ENCODE assay signal across 8 cellular contexts in genomic region chr12:56766535-56766934, GRCh38. TPM values are rescaled to one million over a fixed set of nuclear protein-coding genes. Genes with fewer than 3 reads are reported as not detected.
DNase-seq lines count a peak whose midpoint lies in the region; ATAC-seq lines count a peak whose summit lies in the region.

No MANE protein-coding gene starts in this region.

- H3K9me3 Mint-ChIP-seq in naive thymus-derived CD4-positive, alpha-beta T cell, result no peaks in the 10 kb centered on the region
- no peaks in the 10 kb centered on the region for H3K9me3 Mint-ChIP-seq in activated T-helper 1 cell treated with anti-CD3 and anti-CD28 coated beads, Interleukin-12 subunit alpha, Interleukin-12 subunit beta, Interleukin-2, Interleukin-4 antibody, amounts not matched to agents 30 ng/mL and 10 ng/mL and 1 ng/mL, durations not matched to agents 14 hours and 24 hours and 36 hours
- H3K9me3 Mint-ChIP-seq in activated T-cell treated with anti-CD3 and anti-CD28 coated beads, Interleukin-2, amount 50 U/mL, for 4 hours, result no peaks in the 10 kb centered on the region

- H3K4me1 ChIP-seq in naive thymus-derived CD4-positive, alpha-beta T cell (ENCODE audit: control insufficient read depth in 2 of 2, insufficient read depth in 2 of 2, low read length in 2 of 2), result no peaks in the 10 kb centered on the region

- CTCF ChIA-PET in naive thymus-derived CD4-positive, alpha-beta T cell (lab: Charles Lee), result no interaction called here

- H3K4me3 ChIP-seq in naive thymus-derived CD4-positive, alpha-beta T cell (ENCODE audit: low read length), result no peak overlapping the region

- H3K27ac ChIP-seq in naive thymus-derived CD4-positive, alpha-beta T cell (ENCODE audit: low read depth, low read length), result no peak overlapping the region

- no peaks in the 10 kb centered on the region for H3K36me3 ChIP-seq in naive thymus-derived CD4-positive, alpha-beta T cell (ENCODE audit: control insufficient read depth in 2 of 3, insufficient read depth in 3 of 3, low read length in 3 of 3)

- H3K27me3 ChIP-seq in naive thymus-derived CD4-positive, alpha-beta T cell (ENCODE audit: control insufficient read depth in 2 of 2, insufficient read depth in 2 of 2, low read length in 2 of 2), result no peaks in the 10 kb centered on the region

- DNase-seq in KBM-7 (peak; percentile 54), retina (no peak), HuH-7.5 (ENCODE audit: low spot score) (no peak)
- DNase-seq in naive thymus-derived CD4-positive, alpha-beta T cell, result no peak
- DNase-seq in activated T-helper 1 cell treated with anti-CD3 and anti-CD28 coated beads, Interleukin-12 subunit alpha, Interleukin-12 subunit beta, Interleukin-2, Interleukin-4 antibody, amounts not matched to agents 30 ng/mL and 10 ng/mL and 1 ng/mL, durations not matched to agents 14 hours and 24 hours and 36 hours (ENCODE audit: low spot score), result no peak
- DNase-seq in activated T-cell treated with anti-CD3 and anti-CD28 coated beads, Interleukin-2, amount 50 U/mL, for 4 hours, result no peak

- H3K27ac Mint-ChIP-seq in naive thymus-derived CD4-positive, alpha-beta T cell, result no peak overlapping the region
- H3K27ac Mint-ChIP-seq in activated T-helper 1 cell treated with anti-CD3 and anti-CD28 coated beads, Interleukin-12 subunit alpha, Interleukin-12 subunit beta, Interleukin-2, Interleukin-4 antibody, amounts not matched to agents 30 ng/mL and 10 ng/mL and 1 ng/mL, durations not matched to agents 14 hours and 24 hours and 36 hours, result no peak overlapping the region

- in situ Hi-C loops in KBM-7 (cut with MboI; ENCODE audit: low pct_unique_long_range_greater_than_20kb, low sequenced_read_pairs), result loop anchor here (10.0 kb wide), 1 partner anchor 238 kb away; the partner anchor contains the start of gene ZBTB39

- peaks cover 0 to 8% (median 0%) of the 10 kb centered on the region in 7 donors for H3K4me1 Mint-ChIP-seq in naive thymus-derived CD4-positive, alpha-beta T cell
- H3K4me1 Mint-ChIP-seq in activated T-helper 1 cell treated with anti-CD3 and anti-CD28 coated beads, Interleukin-12 subunit alpha, Interleukin-12 subunit beta, Interleukin-2, Interleukin-4 antibody, amounts not matched to agents 30 ng/mL and 10 ng/mL and 1 ng/mL, durations not matched to agents 14 hours and 24 hours and 36 hours (ENCODE audit: low read depth), result no peaks in the 10 kb centered on the region
- H3K4me1 Mint-ChIP-seq in activated T-cell treated with anti-CD3 and anti-CD28 coated beads, Interleukin-2, amount 50 U/mL, for 4 hours (ENCODE audit: low read depth), result no peaks in the 10 kb centered on the region

- H3K9me3 ChIP-seq in naive thymus-derived CD4-positive, alpha-beta T cell (ENCODE audit: control insufficient read depth in 2 of 3, low read length in 3 of 3), result no peaks in the 10 kb centered on the region

- ATAC-seq in GM18909 (IDR thresholded peaks at IDR 0.05; ENCODE audit: poor library complexity, unreplicated experiment) (peak; percentile 97), HG02623 (IDR thresholded peaks at IDR 0.05; ENCODE audit: unreplicated experiment) (peak; percentile 98)
- peak; percentile 88 for ATAC-seq in naive thymus-derived CD4-positive, alpha-beta T cell
- ATAC-seq in activated T-cell treated with anti-CD3 and anti-CD28 coated beads, Interleukin-2, amount 50 U/mL, for 4 hours, result no peak

- no peak overlapping the region for H3K4me3 Mint-ChIP-seq in naive thymus-derived CD4-positive, alpha-beta T cell
- no peak overlapping the region for H3K4me3 Mint-ChIP-seq in activated T-helper 1 cell treated with anti-CD3 and anti-CD28 coated beads, Interleukin-12 subunit alpha, Interleukin-12 subunit beta, Interleukin-2, Interleukin-4 antibody, amounts not matched to agents 30 ng/mL and 10 ng/mL and 1 ng/mL, durations not matched to agents 14 hours and 24 hours and 36 hours
- no peak overlapping the region for H3K4me3 Mint-ChIP-seq in activated T-cell treated with anti-CD3 and anti-CD28 coated beads, Interleukin-2, amount 50 U/mL, for 4 hours

- H3K27me3 Mint-ChIP-seq in naive thymus-derived CD4-positive, alpha-beta T cell, result no peaks in the 10 kb centered on the region
- peaks cover 3% of the 10 kb centered on the region for H3K27me3 Mint-ChIP-seq in activated T-helper 1 cell treated with anti-CD3 and anti-CD28 coated beads, Interleukin-12 subunit alpha, Interleukin-12 subunit beta, Interleukin-2, Interleukin-4 antibody, amounts not matched to agents 30 ng/mL and 10 ng/mL and 1 ng/mL, durations not matched to agents 14 hours and 24 hours and 36 hours (ENCODE audit: insufficient read depth)
- no peaks in the 10 kb centered on the region for H3K27me3 Mint-ChIP-seq in activated T-cell treated with anti-CD3 and anti-CD28 coated beads, Interleukin-2, amount 50 U/mL, for 4 hours (ENCODE audit: low read depth)

- no peaks in the 10 kb centered on the region for H3K36me3 Mint-ChIP-seq in naive thymus-derived CD4-positive, alpha-beta T cell
- H3K36me3 Mint-ChIP-seq in activated T-helper 1 cell treated with anti-CD3 and anti-CD28 coated beads, Interleukin-12 subunit alpha, Interleukin-12 subunit beta, Interleukin-2, Interleukin-4 antibody, amounts not matched to agents 30 ng/mL and 10 ng/mL and 1 ng/mL, durations not matched to agents 14 hours and 24 hours and 36 hours (ENCODE audit: low read depth), result no peaks in the 10 kb centered on the region
- H3K36me3 Mint-ChIP-seq in activated T-cell treated with anti-CD3 and anti-CD28 coated beads, Interleukin-2, amount 50 U/mL, for 4 hours (ENCODE audit: insufficient read depth), result no peaks in the 10 kb centered on the region

- POLR2A ChIA-PET in naive thymus-derived CD4-positive, alpha-beta T cell (lab: Charles Lee), result interaction anchor here (1.5 kb wide), 1 partner anchor 11 kb away, joined by 3 read pairs; no protein-coding TSS in a partner anchor

- intact Hi-C loops in naive thymus-derived CD4-positive, alpha-beta T cell (cut with micrococcal nuclease), result no loop called here
- intact Hi-C loops in activated T-helper 1 cell treated with anti-CD3 and anti-CD28 coated beads, Interleukin-12 subunit alpha, Interleukin-12 subunit beta, Interleukin-2, Interleukin-4 antibody, amounts not matched to agents 30 ng/mL and 10 ng/mL and 1 ng/mL, durations not matched to agents 14 hours and 24 hours and 36 hours (cut with micrococcal nuclease), result no loop called here

RNA-seq across cellular contexts. Expression of gene HSD17B6, which starts 3.4 kb away (rescaled TPM):
- total RNA-seq in naive thymus-derived CD4-positive, alpha-beta T cell, result 1 to 10 TPM in 2 of 5 experiments, under 1 TPM in 3; 0.22 to 1.5 (median 0.64) TPM
- polyA plus RNA-seq in naive thymus-derived CD4-positive, alpha-beta T cell, result 1 to 10 TPM in 1 of 2 donors, under 1 TPM in 1; 0.99 to 1.3 TPM
- total RNA-seq in activated T-helper 1 cell treated with anti-CD3 and anti-CD28 coated beads, Interleukin-12 subunit alpha, Interleukin-12 subunit beta, Interleukin-2, Interleukin-4 antibody, amounts not matched to agents 30 ng/mL and 10 ng/mL and 1 ng/mL, durations not matched to agents 14 hours and 24 hours and 36 hours, result 1.3 and 1.7 TPM in 2 replicates
- 1 to 10 TPM; 1.3 to 3.2 (median 1.9) TPM for total RNA-seq in activated T-cell treated with anti-CD3 and anti-CD28 coated beads, Interleukin-2, amount 50 U/mL, for 4 hours

RNA-seq across cellular contexts. Expression of gene PRIM1, which starts 14.4 kb away (rescaled TPM):
- 10 to 100 TPM; 11.5 to 39.8 (median 26.2) TPM for total RNA-seq in naive thymus-derived CD4-positive, alpha-beta T cell
- 10 to 100 TPM; 40.0 to 55.1 TPM for polyA plus RNA-seq in naive thymus-derived CD4-positive, alpha-beta T cell
- 67.5 and 67.8 TPM in 2 replicates for total RNA-seq in activated T-helper 1 cell treated with anti-CD3 and anti-CD28 coated beads, Interleukin-12 subunit alpha, Interleukin-12 subunit beta, Interleukin-2, Interleukin-4 antibody, amounts not matched to agents 30 ng/mL and 10 ng/mL and 1 ng/mL, durations not matched to agents 14 hours and 24 hours and 36 hours
- total RNA-seq in activated T-cell treated with anti-CD3 and anti-CD28 coated beads, Interleukin-2, amount 50 U/mL, for 4 hours, result 10 to 100 TPM; 56.0 to 68.2 (median 60.1) TPM

RNA-seq across cellular contexts. Expression of gene NACA, which starts 41.4 kb away (rescaled TPM):
- 1,000 to 10,000 TPM in 4 of 5 experiments, 100 to 1,000 TPM in 1; 834 to 1,486 (median 1,355) TPM for total RNA-seq in naive thymus-derived CD4-positive, alpha-beta T cell
- 1,000 to 10,000 TPM; 1,440 to 1,626 TPM for polyA plus RNA-seq in naive thymus-derived CD4-positive, alpha-beta T cell
- total RNA-seq in activated T-helper 1 cell treated with anti-CD3 and anti-CD28 coated beads, Interleukin-12 subunit alpha, Interleukin-12 subunit beta, Interleukin-2, Interleukin-4 antibody, amounts not matched to agents 30 ng/mL and 10 ng/mL and 1 ng/mL, durations not matched to agents 14 hours and 24 hours and 36 hours, result 942 and 963 TPM in 2 replicates
- total RNA-seq in activated T-cell treated with anti-CD3 and anti-CD28 coated beads, Interleukin-2, amount 50 U/mL, for 4 hours, result 1,000 to 10,000 TPM; 1,078 to 1,189 (median 1,154) TPM

Comparison
In these comparisons a context has a peak if more than half of its experiments do, and no peak if none do; other contexts are left out.
1. ATAC-seq: peak in GM18909 (single experiment), HG02623 (single experiment) and naive thymus-derived CD4-positive, alpha-beta T cell (single experiment); none in activated T-cell treated with anti-CD3 and anti-CD28 coated beads, Interleukin-2, amount 50 U/mL, for 4 hours (0 of 2).